Comparison of ENCODE assay signal across 8 cellular contexts in the genomic region with DNA sequence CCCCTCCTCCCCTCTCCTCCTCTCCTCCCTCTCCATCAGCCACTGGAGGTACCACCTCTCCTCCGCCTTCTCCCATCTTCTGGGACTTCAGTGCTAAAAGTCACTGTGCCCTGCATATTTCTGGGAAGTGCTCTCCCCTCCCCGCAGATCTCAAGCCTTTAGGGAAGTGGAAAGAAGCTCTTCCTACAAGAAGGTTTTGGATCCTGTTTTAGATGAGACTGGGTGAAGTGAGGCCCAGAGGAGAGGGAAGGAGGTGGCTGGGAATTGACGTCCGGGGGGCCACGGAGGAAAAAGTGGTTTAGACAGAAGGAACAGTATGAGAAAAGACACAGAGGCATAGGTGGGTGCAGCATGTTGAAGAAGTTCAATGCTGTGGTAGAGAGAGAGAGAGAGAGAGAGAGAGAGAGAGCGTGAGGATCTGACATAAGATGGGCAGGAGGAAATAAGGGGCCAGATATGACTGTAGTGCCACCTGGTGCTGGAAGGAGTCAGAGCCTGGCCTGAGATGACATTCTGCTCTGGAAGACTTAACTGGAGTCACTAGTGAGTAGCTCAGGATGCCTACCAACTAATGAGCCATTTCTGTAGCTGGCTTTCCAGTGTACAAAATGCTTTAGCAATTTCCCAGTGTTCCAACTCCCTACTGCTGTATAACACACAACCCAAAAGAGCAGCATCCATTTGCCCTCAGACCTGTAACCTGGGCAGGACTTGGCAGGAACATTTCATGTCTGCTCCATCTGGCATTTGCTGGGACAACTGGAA. TPM values are rescaled to one million over a fixed set of nuclear protein-coding genes. Genes with fewer than 3 reads are reported as not detected.
A peak's percentile ranks its signal among the peaks of the same experiment; 100 is the strongest.
DNase-seq lines count a peak whose midpoint lies in the region; ATAC-seq and TF ChIP-seq lines count a peak whose summit lies in the region.

No MANE protein-coding gene starts in this region.

- no peaks in the 10 kb centered on the region for H3K27me3 ChIP-seq in CD4-positive, alpha-beta T cell (ENCODE audit: control insufficient read depth, insufficient read depth, low read length)
- H3K27me3 ChIP-seq in thoracic aorta (replicated peaks; ENCODE audit: insufficient read depth), result no peaks in the 10 kb centered on the region

- peaks cover 5% of the 10 kb centered on the region for H3K27me3 Mint-ChIP-seq in CD4-positive, alpha-beta T cell

- POLR2A ChIA-PET in CD4-positive, alpha-beta T cell (lab: Charles Lee), result no interaction called here

- no peaks in the 10 kb centered on the region for H3K4me1 Mint-ChIP-seq in CD4-positive, alpha-beta T cell (ENCODE audit: low read depth)

- H3K36me3 Mint-ChIP-seq in CD4-positive, alpha-beta T cell (ENCODE audit: low read depth), result no peaks in the 10 kb centered on the region

- intact Hi-C loops in CD4-positive, alpha-beta T cell (cut with DNase I, micrococcal nuclease), result no loop called here
- intact Hi-C loops in lower leg skin (cut with DNase I; ENCODE audit: low total_unique reads), result no loop called here

- no peak for TF ChIP-seq CTCF in CD4-positive, alpha-beta T cell (IDR thresholded peaks at IDR 0.05)
- peak; percentile 47 for TF ChIP-seq CTCF in thoracic aorta (IDR thresholded peaks at IDR 0.05)
- TF ChIP-seq CTCF in lower leg skin (IDR thresholded peaks at IDR 0.05), result no peak

- no peaks in the 10 kb centered on the region for H3K36me3 ChIP-seq in thoracic aorta

- no peaks in the 10 kb centered on the region for H3K9me3 ChIP-seq in CD4-positive, alpha-beta T cell (ENCODE audit: control insufficient read depth, low read length)
- no peaks in the 10 kb centered on the region for H3K9me3 ChIP-seq in thoracic aorta

- peak in 6 of 10 experiments; percentile 6 to 22 (median 14) for DNase-seq in CD4-positive, alpha-beta T cell
- peak; percentile 17 for DNase-seq in NCI-H1092 (lab: John Stamatoyannopoulos, UW)
- DNase-seq in T follicular helper cell (ENCODE audit: low read depth), result peak; percentile 10
- peak; percentile 83 for DNase-seq in dermis blood vessel endothelial cell
- DNase-seq in lung microvascular endothelial cell (ENCODE audit: low read depth in 2 of 2), result peak; percentile 63 to 88
- DNase-seq in thoracic aorta (ENCODE audit: low spot score), result no peak
- no peak for DNase-seq in lower leg skin (ENCODE audit: low spot score in 2 of 2)

- no peak for TF ChIP-seq POLR2A in lower leg skin (IDR thresholded peaks at IDR 0.05)

- H3K4me3 Mint-ChIP-seq in CD4-positive, alpha-beta T cell, result no peak overlapping the region

- CTCF ChIA-PET in CD4-positive, alpha-beta T cell (lab: Charles Lee), result interaction anchor here (1.1 kb wide), 1 partner anchor 15 kb away, joined by 3 read pairs; no protein-coding TSS in a partner anchor

- H3K4me3 ChIP-seq in thoracic aorta (no peak overlapping the region), lower leg skin (ENCODE audit: low read depth, poor library complexity, severe bottlenecking) (no peak overlapping the region)

- no peak overlapping the region for H3K27ac Mint-ChIP-seq in CD4-positive, alpha-beta T cell

- WGBS in lower leg skin, 2 donors, result 30 to 41% methylated on average over 6 of the region's 6 CpGs

- peaks cover 38 to 53% of the 10 kb centered on the region in 2 donors for H3K4me1 ChIP-seq in thoracic aorta (ENCODE audit: control insufficient read depth in 1 of 2, low read depth in 2 of 2)

- H3K27ac ChIP-seq in CD4-positive, alpha-beta T cell (ENCODE audit: low read depth, low read length), result no peak overlapping the region
- peak overlapping the region; percentile 76 to 78 for H3K27ac ChIP-seq in thoracic aorta

- H3K9me3 Mint-ChIP-seq in CD4-positive, alpha-beta T cell, result no peaks in the 10 kb centered on the region

- peak; percentile 84 for ATAC-seq in CD4-positive, alpha-beta T cell (ENCODE audit: poor library complexity)
- ATAC-seq in GM19023 (IDR thresholded peaks at IDR 0.05; ENCODE audit: unreplicated experiment), result peak; percentile 57
- peak; percentile 39 for ATAC-seq in thoracic aorta (ENCODE audit: insufficient number of reproducible peaks, low FRiP score, low read depth)

RNA-seq across cellular contexts. Expression of a gene that starts 16.7 kb away (rescaled TPM):
- total RNA-seq in CD4-positive, alpha-beta T cell, result under 1 TPM; 0.27 to 0.50 TPM
- total RNA-seq in dermis blood vessel endothelial cell (10.6 and 16.2 TPM in 2 replicates), lung microvascular endothelial cell (5.0 and 6.0 TPM in 2 replicates), thoracic aorta (10 to 100 TPM in 1 of 2 donors, 1 to 10 TPM in 1; 7.6 to 15.4 TPM), lower leg skin (1 to 10 TPM in 3 of 4 donors, under 1 TPM in 1; 0.91 to 3.6 (median 3.0) TPM)

RNA-seq across cellular contexts. Expression of a gene that starts 24.8 kb away (rescaled TPM):
- total RNA-seq in CD4-positive, alpha-beta T cell, result 10 to 100 TPM; 37.7 to 39.5 TPM
- total RNA-seq in dermis blood vessel endothelial cell, result 88.5 and 144 TPM in 2 replicates
- 65.4 and 69.0 TPM in 2 replicates for total RNA-seq in lung microvascular endothelial cell
- 100 to 1,000 TPM; 174 to 238 TPM for total RNA-seq in thoracic aorta
- total RNA-seq in lower leg skin, result 100 to 1,000 TPM in 1 of 4 donors, 10 to 100 TPM in 3; 70.2 to 114 (median 77.2) TPM

Comparison
In these comparisons a context has a peak if more than half of its experiments do, and no peak if none do; other contexts are left out.
1. DNase-seq: peak in CD4-positive, alpha-beta T cell (6 of 10), NCI-H1092 (single experiment), T follicular helper cell (single experiment), dermis blood vessel endothelial cell (single experiment) and lung microvascular endothelial cell (2 of 2); none in thoracic aorta (single experiment) and lower leg skin (0 of 2).
2. Peak in every context shown above with its lines, with median percentiles within 50 percentile points of each other: ATAC-seq.